ENCODE assay signal across 1 cellular context in the genomic region with DNA sequence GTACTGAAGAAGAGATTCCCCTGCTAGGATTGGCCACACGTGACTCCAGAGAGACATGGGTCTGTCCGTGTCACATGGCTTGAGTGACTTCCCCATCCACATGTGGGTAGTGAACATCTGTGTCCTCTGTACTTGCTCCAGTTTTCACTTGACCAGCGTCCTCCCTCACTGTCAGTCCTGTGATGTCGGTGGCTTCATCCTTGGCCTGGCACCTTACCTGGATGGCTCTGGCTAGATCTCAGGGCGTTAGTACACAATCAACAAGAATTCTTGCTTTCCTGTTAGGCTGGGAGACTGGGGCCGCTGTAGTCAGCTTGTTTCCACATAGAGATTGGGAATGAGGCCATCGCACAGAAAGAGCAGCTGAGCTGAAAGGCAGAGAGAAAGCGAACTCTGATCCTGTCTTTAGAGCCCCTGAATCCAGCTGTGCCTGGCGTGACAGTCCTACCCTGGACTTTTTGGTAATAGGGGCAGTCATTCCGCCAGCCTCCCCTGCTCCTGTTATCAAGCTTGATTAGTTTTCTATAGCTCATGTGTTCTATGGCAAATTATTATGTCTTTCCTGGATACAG.
TF ChIP-seq lines count a peak whose summit lies in the region.

No MANE protein-coding gene starts in this region.

TF ChIP-seq in H1, 55 proteins besides CTCF, POLR2A, EP300 and RAD21 (continued from another document):
- TF ChIP-seq, protein P1, sequence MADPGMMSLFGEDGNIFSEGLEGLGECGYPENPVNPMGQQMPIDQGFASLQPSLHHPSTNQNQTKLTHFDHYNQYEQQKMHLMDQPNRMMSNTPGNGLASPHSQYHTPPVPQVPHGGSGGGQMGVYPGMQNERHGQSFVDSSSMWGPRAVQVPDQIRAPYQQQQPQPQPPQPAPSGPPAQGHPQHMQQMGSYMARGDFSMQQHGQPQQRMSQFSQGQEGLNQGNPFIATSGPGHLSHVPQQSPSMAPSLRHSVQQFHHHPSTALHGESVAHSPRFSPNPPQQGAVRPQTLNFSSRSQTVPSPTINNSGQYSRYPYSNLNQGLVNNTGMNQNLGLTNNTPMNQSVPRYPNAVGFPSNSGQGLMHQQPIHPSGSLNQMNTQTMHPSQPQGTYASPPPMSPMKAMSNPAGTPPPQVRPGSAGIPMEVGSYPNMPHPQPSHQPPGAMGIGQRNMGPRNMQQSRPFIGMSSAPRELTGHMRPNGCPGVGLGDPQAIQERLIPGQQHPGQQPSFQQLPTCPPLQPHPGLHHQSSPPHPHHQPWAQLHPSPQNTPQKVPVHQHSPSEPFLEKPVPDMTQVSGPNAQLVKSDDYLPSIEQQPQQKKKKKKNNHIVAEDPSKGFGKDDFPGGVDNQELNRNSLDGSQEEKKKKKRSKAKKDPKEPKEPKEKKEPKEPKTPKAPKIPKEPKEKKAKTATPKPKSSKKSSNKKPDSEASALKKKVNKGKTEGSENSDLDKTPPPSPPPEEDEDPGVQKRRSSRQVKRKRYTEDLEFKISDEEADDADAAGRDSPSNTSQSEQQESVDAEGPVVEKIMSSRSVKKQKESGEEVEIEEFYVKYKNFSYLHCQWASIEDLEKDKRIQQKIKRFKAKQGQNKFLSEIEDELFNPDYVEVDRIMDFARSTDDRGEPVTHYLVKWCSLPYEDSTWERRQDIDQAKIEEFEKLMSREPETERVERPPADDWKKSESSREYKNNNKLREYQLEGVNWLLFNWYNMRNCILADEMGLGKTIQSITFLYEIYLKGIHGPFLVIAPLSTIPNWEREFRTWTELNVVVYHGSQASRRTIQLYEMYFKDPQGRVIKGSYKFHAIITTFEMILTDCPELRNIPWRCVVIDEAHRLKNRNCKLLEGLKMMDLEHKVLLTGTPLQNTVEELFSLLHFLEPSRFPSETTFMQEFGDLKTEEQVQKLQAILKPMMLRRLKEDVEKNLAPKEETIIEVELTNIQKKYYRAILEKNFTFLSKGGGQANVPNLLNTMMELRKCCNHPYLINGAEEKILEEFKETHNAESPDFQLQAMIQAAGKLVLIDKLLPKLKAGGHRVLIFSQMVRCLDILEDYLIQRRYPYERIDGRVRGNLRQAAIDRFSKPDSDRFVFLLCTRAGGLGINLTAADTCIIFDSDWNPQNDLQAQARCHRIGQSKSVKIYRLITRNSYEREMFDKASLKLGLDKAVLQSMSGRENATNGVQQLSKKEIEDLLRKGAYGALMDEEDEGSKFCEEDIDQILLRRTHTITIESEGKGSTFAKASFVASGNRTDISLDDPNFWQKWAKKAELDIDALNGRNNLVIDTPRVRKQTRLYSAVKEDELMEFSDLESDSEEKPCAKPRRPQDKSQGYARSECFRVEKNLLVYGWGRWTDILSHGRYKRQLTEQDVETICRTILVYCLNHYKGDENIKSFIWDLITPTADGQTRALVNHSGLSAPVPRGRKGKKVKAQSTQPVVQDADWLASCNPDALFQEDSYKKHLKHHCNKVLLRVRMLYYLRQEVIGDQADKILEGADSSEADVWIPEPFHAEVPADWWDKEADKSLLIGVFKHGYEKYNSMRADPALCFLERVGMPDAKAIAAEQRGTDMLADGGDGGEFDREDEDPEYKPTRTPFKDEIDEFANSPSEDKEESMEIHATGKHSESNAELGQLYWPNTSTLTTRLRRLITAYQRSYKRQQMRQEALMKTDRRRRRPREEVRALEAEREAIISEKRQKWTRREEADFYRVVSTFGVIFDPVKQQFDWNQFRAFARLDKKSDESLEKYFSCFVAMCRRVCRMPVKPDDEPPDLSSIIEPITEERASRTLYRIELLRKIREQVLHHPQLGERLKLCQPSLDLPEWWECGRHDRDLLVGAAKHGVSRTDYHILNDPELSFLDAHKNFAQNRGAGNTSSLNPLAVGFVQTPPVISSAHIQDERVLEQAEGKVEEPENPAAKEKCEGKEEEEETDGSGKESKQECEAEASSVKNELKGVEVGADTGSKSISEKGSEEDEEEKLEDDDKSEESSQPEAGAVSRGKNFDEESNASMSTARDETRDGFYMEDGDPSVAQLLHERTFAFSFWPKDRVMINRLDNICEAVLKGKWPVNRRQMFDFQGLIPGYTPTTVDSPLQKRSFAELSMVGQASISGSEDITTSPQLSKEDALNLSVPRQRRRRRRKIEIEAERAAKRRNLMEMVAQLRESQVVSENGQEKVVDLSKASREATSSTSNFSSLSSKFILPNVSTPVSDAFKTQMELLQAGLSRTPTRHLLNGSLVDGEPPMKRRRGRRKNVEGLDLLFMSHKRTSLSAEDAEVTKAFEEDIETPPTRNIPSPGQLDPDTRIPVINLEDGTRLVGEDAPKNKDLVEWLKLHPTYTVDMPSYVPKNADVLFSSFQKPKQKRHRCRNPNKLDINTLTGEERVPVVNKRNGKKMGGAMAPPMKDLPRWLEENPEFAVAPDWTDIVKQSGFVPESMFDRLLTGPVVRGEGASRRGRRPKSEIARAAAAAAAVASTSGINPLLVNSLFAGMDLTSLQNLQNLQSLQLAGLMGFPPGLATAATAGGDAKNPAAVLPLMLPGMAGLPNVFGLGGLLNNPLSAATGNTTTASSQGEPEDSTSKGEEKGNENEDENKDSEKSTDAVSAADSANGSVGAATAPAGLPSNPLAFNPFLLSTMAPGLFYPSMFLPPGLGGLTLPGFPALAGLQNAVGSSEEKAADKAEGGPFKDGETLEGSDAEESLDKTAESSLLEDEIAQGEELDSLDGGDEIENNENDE (IDR thresholded peaks at IDR 0.05; ENCODE audit: insufficient replicate concordance, low read length): no peak
- TF ChIP-seq TEAD4 (IDR thresholded peaks at IDR 0.05; ENCODE audit: low read depth, low read length) (no peak), SRF (IDR thresholded peaks at IDR 0.05; ENCODE audit: low read depth, low read length) (no peak), GTF2F1 (IDR thresholded peaks at IDR 0.05; ENCODE audit: borderline replicate concordance, low read depth, low read length) (no peak), SUZ12 (IDR thresholded peaks at IDR 0.05; ENCODE audit: low read length) (no peak), CHD1 (IDR thresholded peaks at IDR 0.05; ENCODE audit: low read depth, low read length) (no peak), NRF1 (IDR thresholded peaks at IDR 0.05; ENCODE audit: low read depth, low read length) (no peak), CBX8 (IDR thresholded peaks at IDR 0.05; ENCODE audit: borderline replicate concordance, low read depth, low read length) (no peak)
- TF ChIP-seq, protein P2, sequence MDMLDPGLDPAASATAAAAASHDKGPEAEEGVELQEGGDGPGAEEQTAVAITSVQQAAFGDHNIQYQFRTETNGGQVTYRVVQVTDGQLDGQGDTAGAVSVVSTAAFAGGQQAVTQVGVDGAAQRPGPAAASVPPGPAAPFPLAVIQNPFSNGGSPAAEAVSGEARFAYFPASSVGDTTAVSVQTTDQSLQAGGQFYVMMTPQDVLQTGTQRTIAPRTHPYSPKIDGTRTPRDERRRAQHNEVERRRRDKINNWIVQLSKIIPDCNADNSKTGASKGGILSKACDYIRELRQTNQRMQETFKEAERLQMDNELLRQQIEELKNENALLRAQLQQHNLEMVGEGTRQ (IDR thresholded peaks at IDR 0.05; ENCODE audit: low read length): no peak
